ENCODE assay signal across 24 cellular contexts in genomic region chr13:104900186-104900817, GRCh38.
"Had no signal": no experiment of that assay in that cellular context is flagged by ENCODE, and none has a peak within 500 bp of the region (broad histone marks: within the 10 kb centered on the region; RNA-seq: fewer than 3 reads in every experiment).

No MANE protein-coding gene starts in this region.

- H3K27ac ChIP-seq: breast epithelium, dorsolateral prefrontal cortex, epithelial cell of prostate, gastroesophageal sphincter, heart left ventricle, lower lobe of right lung, parathyroid adenoma, upper lobe of right lung had no signal

- H3K36me3 Mint-ChIP-seq: activated naive CD8-positive, alpha-beta T cell treated with anti-CD3 and anti-CD28 coated beads, Interleukin-2, amount 10 ng/mL, durations not matched to agents 7 days and 5 days; T-cell had no signal

- H3K36me3 ChIP-seq: breast epithelium, gastroesophageal sphincter, heart left ventricle, lower lobe of right lung, upper lobe of right lung had no signal

- H3K9me3 Mint-ChIP-seq: activated CD8-positive, alpha-beta T cell treated with anti-CD3 and anti-CD28 coated beads for 36 hours; activated naive CD8-positive, alpha-beta T cell treated with anti-CD3 and anti-CD28 coated beads, Interleukin-2, amount 10 ng/mL, durations not matched to agents 7 days and 5 days; activated T-helper 2 cell treated with anti-CD3 and anti-CD28 coated beads, Interferon-gamma antibody, Interleukin-2, Interleukin-4, amounts not matched to agents 10 μg/mL and 5 μg/mL and 100 μg/mL, durations not matched to agents 14 hours and 24 hours and 36 hours; nephron; T-cell had no signal

- H3K4me3 ChIP-seq: breast epithelium, dorsolateral prefrontal cortex, gastroesophageal sphincter, heart left ventricle, lower lobe of right lung, upper lobe of right lung had no signal

- H3K9me3 ChIP-seq: breast epithelium, gastroesophageal sphincter, heart left ventricle, lower lobe of right lung, upper lobe of right lung had no signal

- H3K27ac Mint-ChIP-seq: activated CD8-positive, alpha-beta T cell treated with anti-CD3 and anti-CD28 coated beads for 36 hours; activated naive CD8-positive, alpha-beta T cell treated with anti-CD3 and anti-CD28 coated beads, Interleukin-2, amount 10 ng/mL, durations not matched to agents 7 days and 5 days; activated T-helper 2 cell treated with anti-CD3 and anti-CD28 coated beads, Interferon-gamma antibody, Interleukin-2, Interleukin-4, amounts not matched to agents 10 μg/mL and 5 μg/mL and 100 μg/mL, durations not matched to agents 14 hours and 24 hours and 36 hours; immature natural killer cell; nephron; T-cell had no signal

- H3K4me1 Mint-ChIP-seq: activated naive CD8-positive, alpha-beta T cell treated with anti-CD3 and anti-CD28 coated beads, Interleukin-2, amount 10 ng/mL, durations not matched to agents 7 days and 5 days; immature natural killer cell; T-cell had no signal

- H3K27me3 ChIP-seq: breast epithelium, dorsolateral prefrontal cortex, gastroesophageal sphincter, heart left ventricle, upper lobe of right lung had no signal

- H3K4me3 Mint-ChIP-seq: activated CD8-positive, alpha-beta T cell treated with anti-CD3 and anti-CD28 coated beads for 36 hours; activated naive CD8-positive, alpha-beta T cell treated with anti-CD3 and anti-CD28 coated beads, Interleukin-2, amount 10 ng/mL, durations not matched to agents 7 days and 5 days; immature natural killer cell; nephron; T-cell had no signal

- H3K4me1 ChIP-seq: breast epithelium, gastroesophageal sphincter, heart left ventricle, lower lobe of right lung, parathyroid adenoma, upper lobe of right lung had no signal

- ATAC-seq: activated CD8-positive, alpha-beta T cell treated with anti-CD3 and anti-CD28 coated beads for 36 hours; gastroesophageal sphincter; heart left ventricle; lower lobe of right lung; SK-N-SH treated with all-trans-retinoic acid at 6 μM for 48 hours; T-cell; upper lobe of right lung had no signal

- H3K27me3 Mint-ChIP-seq: activated CD8-positive, alpha-beta T cell treated with anti-CD3 and anti-CD28 coated beads for 36 hours; activated naive CD8-positive, alpha-beta T cell treated with anti-CD3 and anti-CD28 coated beads, Interleukin-2, amount 10 ng/mL, durations not matched to agents 7 days and 5 days; T-cell had no signal

- DNase-seq: activated CD4-positive, alpha-beta T cell treated with anti-CD3 and anti-CD28 coated beads for 48 hours; activated CD4-positive, CD25-positive, alpha-beta regulatory T cell; activated CD8-positive, alpha-beta T cell treated with anti-CD3 and anti-CD28 coated beads for 36 hours; activated naive CD4-positive, alpha-beta T cell treated with Interleukin-2 at 50 U/mL for 16 hours; activated naive CD8-positive, alpha-beta T cell treated with anti-CD3 and anti-CD28 coated beads, Interleukin-2, amount 10 ng/mL, durations not matched to agents 7 days and 5 days; activated T-cell treated with anti-CD3 and anti-CD28 coated beads, Interleukin-2, amount 50 U/mL, for 1 hour; anterior cingulate cortex; dorsolateral prefrontal cortex; heart left ventricle; immature natural killer cell; lower lobe of right lung; stimulated activated CD4-positive, alpha-beta T cell treated with anti-CD3 and anti-CD28 coated beads, Interleukin-1b, Interleukin-23, amount 100 ng/mL, for 48 hours; stimulated activated CD8-positive, alpha-beta memory T cell treated with anti-CD3 and anti-CD28 coated beads, Interleukin-4, amount 100 ng/mL, for 48 hours; stimulated activated naive CD4-positive, alpha-beta T cell; T-cell; T-helper 9 cell; upper lobe of right lung had no signal
